28 cellular contexts compared by ENCODE assay signal in the genomic region with DNA sequence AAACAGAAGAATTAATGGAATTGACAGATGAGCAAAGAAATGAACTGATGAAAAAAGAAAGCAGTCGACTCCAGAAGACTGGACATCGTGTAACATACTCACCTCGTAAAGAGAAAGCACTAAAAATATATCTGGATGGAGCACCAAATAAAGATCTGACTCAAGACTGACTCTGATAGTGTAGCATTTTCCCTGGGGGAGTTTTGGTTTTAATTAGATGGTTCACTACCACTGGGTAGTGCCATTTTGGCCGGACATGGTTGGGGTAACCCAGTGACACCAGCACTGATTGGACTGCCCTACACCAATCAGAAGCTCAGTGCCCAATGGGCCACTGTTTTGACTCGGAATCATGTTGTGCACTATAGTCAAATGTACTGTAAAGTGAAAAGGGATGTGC.
"Had no signal": no experiment of that assay in that cellular context is flagged by ENCODE, and none has a peak within 500 bp of the region (broad histone marks: within the 10 kb centered on the region; RNA-seq: fewer than 3 reads in every experiment).

No MANE protein-coding gene starts in this region.

- H3K27ac Mint-ChIP-seq: mesothelial cell of epicardium; naive B cell; nephron progenitor cell; neural progenitor cell; progenitor cell of endocrine pancreas; stimulated activated effector memory CD8-positive, alpha-beta T cell treated with anti-CD3 and anti-CD28 coated beads, Interleukin-12 subunit alpha, Interleukin-12 subunit beta, amount 100 ng/mL, for 72 hours; stimulated activated naive CD8-positive, alpha-beta T cell treated with anti-CD3 and anti-CD28 coated beads, Interleukin-15, Interleukin-2, amounts not matched to agents 100 ng/mL and 50 ng/mL, for 24 hours had no signal

- H3K4me2 ChIP-seq: neural progenitor cell had no signal

- DNase-seq: hippocampal formation; kidney glomerular epithelial cell; left cardiac atrium; lower lobe of right lung; mammary epithelial cell; mesendoderm; naive B cell; natural killer cell; nephron progenitor cell; ovary; right cardiac atrium; sigmoid colon; small intestine; spleen; stimulated activated CD4-positive, alpha-beta T cell treated with anti-CD3 and anti-CD28 coated beads, Interleukin-4, amount 100 ng/mL, for 24 hours; stimulated activated naive CD4-positive, alpha-beta T cell; tibial artery; trophoblast cell; upper lobe of right lung had no signal

- H3K4me1 ChIP-seq: lower lobe of right lung, sigmoid colon, tibial artery had no signal

- H3K27ac ChIP-seq: lower lobe of right lung, neural progenitor cell, neutrophil, ovary, sigmoid colon, spleen, suprapubic skin, thoracic aorta, tibial artery, upper lobe of right lung had no signal

- H3K9me3 Mint-ChIP-seq: mesothelial cell of epicardium; naive B cell; natural killer cell; nephron progenitor cell; neural progenitor cell; stimulated activated effector memory CD8-positive, alpha-beta T cell treated with anti-CD3 and anti-CD28 coated beads, Interleukin-12 subunit alpha, Interleukin-12 subunit beta, amount 100 ng/mL, for 72 hours; stimulated activated naive CD8-positive, alpha-beta T cell treated with anti-CD3 and anti-CD28 coated beads, Interleukin-15, Interleukin-2, amounts not matched to agents 100 ng/mL and 50 ng/mL, for 24 hours had no signal

- H3K9ac ChIP-seq: neural progenitor cell had no signal

- H3K27me3 ChIP-seq: neural progenitor cell, neutrophil, ovary, sigmoid colon, spleen, suprapubic skin, tibial artery, upper lobe of right lung had no signal

- H2AFZ ChIP-seq: neural progenitor cell had no signal

- H3K36me3 ChIP-seq: ovary had no signal

- H3K4me1 Mint-ChIP-seq: mesothelial cell of epicardium had no signal

- ATAC-seq: left cardiac atrium; left lobe of liver; lower lobe of right lung; natural killer cell; right cardiac atrium; stimulated activated effector memory CD8-positive, alpha-beta T cell treated with anti-CD3 and anti-CD28 coated beads, Interleukin-12 subunit alpha, Interleukin-12 subunit beta, amount 100 ng/mL, for 72 hours; upper lobe of right lung had no signal

- H3K4me3 ChIP-seq: lower lobe of right lung, neural progenitor cell, ovary, sigmoid colon, spleen, suprapubic skin, thoracic aorta, tibial artery, upper lobe of right lung had no signal

- H3K27me3 Mint-ChIP-seq: naive B cell; progenitor cell of endocrine pancreas; stimulated activated naive CD8-positive, alpha-beta T cell treated with anti-CD3 and anti-CD28 coated beads, Interleukin-15, Interleukin-2, amounts not matched to agents 100 ng/mL and 50 ng/mL, for 24 hours had no signal

- H3K9me3 ChIP-seq: lower lobe of right lung, neutrophil, ovary, sigmoid colon, spleen, suprapubic skin, thoracic aorta, tibial artery, upper lobe of right lung had no signal

- H3K4me3 Mint-ChIP-seq: mesothelial cell of epicardium; naive B cell; natural killer cell; nephron progenitor cell; neural progenitor cell; stimulated activated effector memory CD8-positive, alpha-beta T cell treated with anti-CD3 and anti-CD28 coated beads, Interleukin-12 subunit alpha, Interleukin-12 subunit beta, amount 100 ng/mL, for 72 hours; stimulated activated naive CD8-positive, alpha-beta T cell treated with anti-CD3 and anti-CD28 coated beads, Interleukin-15, Interleukin-2, amounts not matched to agents 100 ng/mL and 50 ng/mL, for 24 hours had no signal
